ENCODE assay signal across 1 cellular context in the genomic region with DNA sequence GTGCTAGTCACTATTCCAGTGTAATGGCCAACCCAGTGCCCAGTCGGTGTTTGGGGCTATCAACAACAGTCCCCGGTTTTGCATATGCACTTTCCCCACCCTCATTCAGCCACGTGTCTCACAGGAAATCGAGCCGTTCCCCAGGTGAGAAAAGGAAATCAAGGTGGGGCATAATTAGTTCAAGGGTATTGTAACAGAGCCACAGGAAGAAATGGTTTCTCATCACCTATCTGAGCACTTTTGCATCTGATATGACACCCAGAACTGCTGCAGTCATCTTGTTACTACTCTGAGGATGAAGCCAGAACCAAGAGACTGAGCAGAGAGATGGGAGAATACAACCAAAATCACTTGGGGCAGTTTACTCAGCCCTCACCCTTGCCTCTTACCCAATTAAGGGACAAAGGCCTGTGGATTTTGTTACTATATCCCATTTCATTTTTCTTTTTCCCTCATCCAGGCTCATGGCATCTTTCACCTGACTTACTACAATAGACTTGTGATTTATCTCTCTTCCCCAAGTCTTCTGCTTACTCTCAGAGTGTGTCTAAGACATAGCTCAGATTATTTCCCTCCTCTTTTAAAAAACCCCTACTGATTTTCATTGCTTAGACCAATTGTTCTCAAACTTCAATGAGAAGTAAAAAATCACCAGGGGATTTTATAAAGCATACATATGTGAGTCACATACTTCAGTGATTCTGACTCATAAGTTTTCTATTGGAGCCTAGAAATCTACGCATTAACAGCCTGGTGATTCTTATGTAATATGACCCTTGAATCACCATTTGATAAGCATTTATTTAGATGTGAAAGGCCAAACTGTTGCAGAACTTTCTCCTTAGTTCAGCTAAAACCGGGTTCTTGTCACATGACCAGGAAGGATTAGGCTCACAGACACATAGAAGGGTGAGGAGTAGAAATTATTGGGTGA.
A peak's percentile ranks its signal among the peaks of the same experiment; 100 is the strongest.
TF ChIP-seq lines count a peak whose summit lies in the region.

No MANE protein-coding gene starts in this region.

TF ChIP-seq in SK-N-SH, 30 proteins besides CTCF, POLR2A, EP300 and RAD21 (continued from another document):
- TF ChIP-seq, protein P1, sequence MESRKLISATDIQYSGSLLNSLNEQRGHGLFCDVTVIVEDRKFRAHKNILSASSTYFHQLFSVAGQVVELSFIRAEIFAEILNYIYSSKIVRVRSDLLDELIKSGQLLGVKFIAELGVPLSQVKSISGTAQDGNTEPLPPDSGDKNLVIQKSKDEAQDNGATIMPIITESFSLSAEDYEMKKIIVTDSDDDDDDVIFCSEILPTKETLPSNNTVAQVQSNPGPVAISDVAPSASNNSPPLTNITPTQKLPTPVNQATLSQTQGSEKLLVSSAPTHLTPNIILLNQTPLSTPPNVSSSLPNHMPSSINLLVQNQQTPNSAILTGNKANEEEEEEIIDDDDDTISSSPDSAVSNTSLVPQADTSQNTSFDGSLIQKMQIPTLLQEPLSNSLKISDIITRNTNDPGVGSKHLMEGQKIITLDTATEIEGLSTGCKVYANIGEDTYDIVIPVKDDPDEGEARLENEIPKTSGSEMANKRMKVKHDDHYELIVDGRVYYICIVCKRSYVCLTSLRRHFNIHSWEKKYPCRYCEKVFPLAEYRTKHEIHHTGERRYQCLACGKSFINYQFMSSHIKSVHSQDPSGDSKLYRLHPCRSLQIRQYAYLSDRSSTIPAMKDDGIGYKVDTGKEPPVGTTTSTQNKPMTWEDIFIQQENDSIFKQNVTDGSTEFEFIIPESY (IDR thresholded peaks at IDR 0.05; ENCODE audit: borderline replicate concordance, low read depth) = no peak
- TF ChIP-seq TCF12 (IDR thresholded peaks at IDR 0.05) (peak; percentile 32; the same call in 1 of the 2 replicates), SIN3A (IDR thresholded peaks at IDR 0.05; ENCODE audit: borderline replicate concordance, low read depth, low read length) (no peak), GATA2 (CRISPR knock-in tag; IDR thresholded peaks at IDR 0.05) (no peak), JUND (IDR thresholded peaks at IDR 0.05) (peak; percentile 59), CHD2 (IDR thresholded peaks at IDR 0.05; ENCODE audit: low read length, partially characterized antibody) (no peak), NFIC (IDR thresholded peaks at IDR 0.05; ENCODE audit: borderline replicate concordance) (no peak), POLR2AphosphoS5 (IDR thresholded peaks at IDR 0.05; ENCODE audit: low read depth, low read length) (no peak), TEAD4 (IDR thresholded peaks at IDR 0.05; ENCODE audit: borderline replicate concordance, insufficient read depth) (no peak), RXRA (IDR thresholded peaks at IDR 0.05; ENCODE audit: borderline replicate concordance, low read depth) (0 out of 2 replicates have a peak, but pooled peaks have one; percentile 35)
- TF ChIP-seq, protein P2, sequence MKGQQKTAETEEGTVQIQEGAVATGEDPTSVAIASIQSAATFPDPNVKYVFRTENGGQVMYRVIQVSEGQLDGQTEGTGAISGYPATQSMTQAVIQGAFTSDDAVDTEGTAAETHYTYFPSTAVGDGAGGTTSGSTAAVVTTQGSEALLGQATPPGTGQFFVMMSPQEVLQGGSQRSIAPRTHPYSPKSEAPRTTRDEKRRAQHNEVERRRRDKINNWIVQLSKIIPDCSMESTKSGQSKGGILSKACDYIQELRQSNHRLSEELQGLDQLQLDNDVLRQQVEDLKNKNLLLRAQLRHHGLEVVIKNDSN (IDR thresholded peaks at IDR 0.05; ENCODE audit: borderline replicate concordance, low read depth) = peak; percentile 66; the same call in 1 of the 2 replicates
- TF ChIP-seq, protein P3, sequence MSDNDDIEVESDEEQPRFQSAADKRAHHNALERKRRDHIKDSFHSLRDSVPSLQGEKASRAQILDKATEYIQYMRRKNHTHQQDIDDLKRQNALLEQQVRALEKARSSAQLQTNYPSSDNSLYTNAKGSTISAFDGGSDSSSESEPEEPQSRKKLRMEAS (IDR thresholded peaks at IDR 0.05; ENCODE audit: low read depth) = no peak
- TF ChIP-seq, protein P4, sequence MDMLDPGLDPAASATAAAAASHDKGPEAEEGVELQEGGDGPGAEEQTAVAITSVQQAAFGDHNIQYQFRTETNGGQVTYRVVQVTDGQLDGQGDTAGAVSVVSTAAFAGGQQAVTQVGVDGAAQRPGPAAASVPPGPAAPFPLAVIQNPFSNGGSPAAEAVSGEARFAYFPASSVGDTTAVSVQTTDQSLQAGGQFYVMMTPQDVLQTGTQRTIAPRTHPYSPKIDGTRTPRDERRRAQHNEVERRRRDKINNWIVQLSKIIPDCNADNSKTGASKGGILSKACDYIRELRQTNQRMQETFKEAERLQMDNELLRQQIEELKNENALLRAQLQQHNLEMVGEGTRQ (IDR thresholded peaks at IDR 0.05; ENCODE audit: borderline replicate concordance, low read depth, low read length) = no peak
